Comparison of ENCODE assay signal across 14 cellular contexts in genomic region chr2:239361311-239361642, GRCh38. TPM values are rescaled to one million over a fixed set of nuclear protein-coding genes. Genes with fewer than 3 reads are reported as not detected.
DNase-seq lines count a peak whose midpoint lies in the region; ATAC-seq, FAIRE-seq and TF ChIP-seq lines count a peak whose summit lies in the region.
"Had no signal": no experiment of that assay in that cellular context is flagged by ENCODE, and none has a peak within 500 bp of the region (broad histone marks: within the 10 kb centered on the region; RNA-seq: fewer than 3 reads in every experiment).

No MANE protein-coding gene starts in this region.

- TF ChIP-seq CTCF in bronchial epithelial cell (IDR thresholded peaks at IDR 0.05; ENCODE audit: insufficient read depth, low read length, severe bottlenecking) (peak; percentile 6), transverse colon (IDR thresholded peaks at IDR 0.05) (peak in 1 of 5 experiments; percentile 15)

- no peaks in the 10 kb centered on the region for H3K27me3 ChIP-seq in bronchial epithelial cell (ENCODE audit: control insufficient read depth, insufficient read depth, low read length)
- no peaks in the 10 kb centered on the region for H3K27me3 ChIP-seq in transverse colon
- H3K27me3 ChIP-seq in aorta (ENCODE audit: control insufficient read depth in 1 of 2, insufficient read depth in 2 of 2, low read length in 1 of 2) = no peaks in the 10 kb centered on the region
- H3K27me3 ChIP-seq: testis had no signal

- ATAC-seq in activated T-cell treated with anti-CD3 and anti-CD28 coated beads, Interleukin-2, amount 50 U/mL, for 72 hours (replicated peaks in 1 of 2) = no peak
- no peak for ATAC-seq in aorta (ENCODE audit: low FRiP score)

- H3K36me3 Mint-ChIP-seq in activated T-cell treated with anti-CD3 and anti-CD28 coated beads, Interleukin-2, amount 50 U/mL, for 72 hours (ENCODE audit: insufficient read depth in 2 of 2) = peaks cover 0 to 20% of the 10 kb centered on the region in 2 donors

- no peak for DNase-seq in activated T-cell treated with anti-CD3 and anti-CD28 coated beads, Interleukin-2, amount 50 U/mL, for 72 hours
- DNase-seq in activated T-cell treated with anti-CD3 and anti-CD28 coated beads, Interleukin-2, amount 50 U/mL, for 1 hour = no peak
- DNase-seq in bronchial epithelial cell (ENCODE audit: low read depth) = no peak
- DNase-seq in inferior parietal cortex (ENCODE audit: extremely low spot score) = peak; percentile 46
- DNase-seq in transverse colon = no peak
- no peak for DNase-seq in NCI-H1092 treated with DMSO at 0.1 percent for 48 hours (lab: John Stamatoyannopoulos, UW)
- no peak for DNase-seq in aorta
- no peak for DNase-seq in T-helper 9 cell
- DNase-seq: effector memory CD4-positive, alpha-beta T cell; naive B cell; testis had no signal

- WGBS in transverse colon (ENCODE audit: low coverage in 1 of 2), 2 donors = 82 to 100% methylated on average over 2 to 3 of the region's 3 CpGs
- 69 to 71% methylated on average over 3 of the region's 3 CpGs for WGBS in aorta, 2 donors

- no peak for TF ChIP-seq EP300 in transverse colon (IDR thresholded peaks at IDR 0.05; ENCODE audit: low read depth)

- in situ Hi-C loops in transverse colon (cut with MboI; ENCODE audit: low pct_ligation_motif_present in 1 of 4, low pct_unique_long_range_greater_than_20kb in 1 of 4, low sequenced_read_pairs in 3 of 4) = no loop called here

- H3K9me3 Mint-ChIP-seq in activated T-cell treated with anti-CD3 and anti-CD28 coated beads, Interleukin-2, amount 50 U/mL, for 72 hours = no peaks in the 10 kb centered on the region

- no peaks in the 10 kb centered on the region for H3K27me3 Mint-ChIP-seq in activated T-cell treated with anti-CD3 and anti-CD28 coated beads, Interleukin-2, amount 50 U/mL, for 72 hours (ENCODE audit: low read depth)
- H3K27me3 Mint-ChIP-seq: naive B cell had no signal

- peak overlapping the region in 3 of 4 donors; percentile 2 to 66 (median 52) for H3K27ac ChIP-seq in transverse colon
- H3K27ac ChIP-seq in aorta (ENCODE audit: low read depth in 1 of 2, low read length in 2 of 2) = no peak overlapping the region
- H3K27ac ChIP-seq: 22Rv1, testis had no signal

- intact Hi-C loops in transverse colon (cut with DNase I; ENCODE audit: low total_unique reads) = loop anchor here (5.0 kb wide), 1 partner anchor 34 kb away; no protein-coding TSS in a partner anchor
- intact Hi-C loops in aorta (cut with DNase I) = no loop called here

- H3K4me1 ChIP-seq in transverse colon (peaks cover 0 to 16% (median 6%) of the 10 kb centered on the region in 4 donors), aorta (ENCODE audit: control insufficient read depth in 1 of 2, insufficient read depth in 2 of 2, low read length in 2 of 2) (no peaks in the 10 kb centered on the region)
- H3K4me1 ChIP-seq: testis had no signal

- H3K36me3 ChIP-seq in bronchial epithelial cell (ENCODE audit: control insufficient read depth, insufficient read depth, low read length) (no peaks in the 10 kb centered on the region), transverse colon (no peaks in the 10 kb centered on the region), aorta (ENCODE audit: control insufficient read depth in 1 of 2, insufficient read depth in 2 of 2, low read length in 1 of 2) (no peaks in the 10 kb centered on the region)

- no peaks in the 10 kb centered on the region for H3K9me3 ChIP-seq in transverse colon
- no peaks in the 10 kb centered on the region for H3K9me3 ChIP-seq in aorta (ENCODE audit: control insufficient read depth, low read length)
- H3K9me3 ChIP-seq: testis had no signal

- TF ChIP-seq POLR2A in transverse colon (IDR thresholded peaks at IDR 0.05) = no peak

- no peak overlapping the region for H3K4me3 Mint-ChIP-seq in activated T-cell treated with anti-CD3 and anti-CD28 coated beads, Interleukin-2, amount 50 U/mL, for 72 hours

- no peak for FAIRE-seq in bronchial epithelial cell (lab: Jason Lieb, UNC)
- FAIRE-seq: GM12892, TTC549 had no signal

- peaks cover 40% of the 10 kb centered on the region for H3K4me1 Mint-ChIP-seq in activated T-cell treated with anti-CD3 and anti-CD28 coated beads, Interleukin-2, amount 50 U/mL, for 72 hours (ENCODE audit: low read depth)

- H3K4me3 ChIP-seq in bronchial epithelial cell (ENCODE audit: low read depth, low read length) = no peak overlapping the region
- no peak overlapping the region for H3K4me3 ChIP-seq in transverse colon
- no peak overlapping the region for H3K4me3 ChIP-seq in aorta (ENCODE audit: low read length in 2 of 2)
- H3K4me3 ChIP-seq: testis had no signal

- H3K27ac Mint-ChIP-seq in activated T-cell treated with anti-CD3 and anti-CD28 coated beads, Interleukin-2, amount 50 U/mL, for 72 hours = peak overlapping the region; percentile 63

RNA-seq across cellular contexts. Expression of gene HDAC4, which starts 39.5 kb away (rescaled TPM):
- 10 to 100 TPM; 49.8 to 71.7 TPM for total RNA-seq in activated T-cell treated with anti-CD3 and anti-CD28 coated beads, Interleukin-2, amount 50 U/mL, for 72 hours
- total RNA-seq in bronchial epithelial cell (5.3 and 12.0 TPM in 2 replicates), transverse colon (100 to 1,000 TPM in 2 of 4 donors, 10 to 100 TPM in 2; 33.9 to 192 (median 112) TPM), aorta (10 to 100 TPM; 50.7 to 75.5 TPM)
- 1 to 10 TPM; 6.8 to 9.6 TPM for polyA plus RNA-seq in aorta

Comparison
In these comparisons a context has a peak if more than half of its experiments do, and no peak if none do; other contexts are left out.
1. H3K27ac ChIP-seq: peak in transverse colon (3 of 4); none in aorta (0 of 2).